8 cellular contexts compared by ENCODE assay signal in the genomic region with DNA sequence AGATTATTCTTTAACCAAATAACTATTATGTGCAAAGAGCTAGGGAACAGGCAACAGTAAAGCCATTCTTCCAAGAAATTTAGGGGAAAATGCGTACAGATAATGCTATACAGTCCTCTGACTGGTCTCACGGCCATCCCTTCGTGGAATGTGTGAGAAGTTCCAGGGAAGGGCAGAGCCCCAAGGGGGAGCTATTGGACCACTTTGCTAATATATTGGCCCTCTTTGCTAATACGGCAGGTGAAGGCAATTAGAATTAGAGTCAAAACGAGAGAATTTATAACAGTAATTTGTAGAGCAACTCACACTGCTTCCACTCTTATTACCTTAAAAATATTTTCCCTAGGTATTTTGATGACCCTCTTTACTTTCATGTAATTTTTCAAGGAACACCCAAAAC.
A peak's percentile ranks its signal among the peaks of the same experiment; 100 is the strongest.
DNase-seq lines count a peak whose midpoint lies in the region; ATAC-seq, FAIRE-seq and TF ChIP-seq lines count a peak whose summit lies in the region.

No MANE protein-coding gene starts in this region.

- H3K27me3 Mint-ChIP-seq in activated CD4-positive, alpha-beta memory T cell treated with anti-CD3 and anti-CD28 coated beads, Interleukin-2, amount 10 ng/mL, durations not matched to agents 7 days and 5 days, result peaks cover 16% of the 10 kb centered on the region

- CTCF ChIA-PET in activated CD4-positive, alpha-beta memory T cell treated with anti-CD3 and anti-CD28 coated beads, Interleukin-2, amount 10 ng/mL, durations not matched to agents 7 days and 5 days (lab: Charles Lee), result interaction anchor here (5.0 kb wide), 1 partner anchor 39 kb away, joined by 23 read pairs; no protein-coding TSS in a partner anchor

- H3K9me3 ChIP-seq in heart right ventricle, result no peaks in the 10 kb centered on the region
- no peaks in the 10 kb centered on the region for H3K9me3 ChIP-seq in aorta (ENCODE audit: control insufficient read depth, low read length)

- no peak overlapping the region for H3K4me3 Mint-ChIP-seq in activated CD4-positive, alpha-beta memory T cell treated with anti-CD3 and anti-CD28 coated beads, Interleukin-2, amount 10 ng/mL, durations not matched to agents 7 days and 5 days

- H3K27ac Mint-ChIP-seq in activated CD4-positive, alpha-beta memory T cell treated with anti-CD3 and anti-CD28 coated beads, Interleukin-2, amount 10 ng/mL, durations not matched to agents 7 days and 5 days, result no peak overlapping the region

- H3K9me3 Mint-ChIP-seq in activated CD4-positive, alpha-beta memory T cell treated with anti-CD3 and anti-CD28 coated beads, Interleukin-2, amount 10 ng/mL, durations not matched to agents 7 days and 5 days, result no peaks in the 10 kb centered on the region

- peak; percentile 51 for ATAC-seq in HG03103 (IDR thresholded peaks at IDR 0.05; ENCODE audit: low read depth, unreplicated experiment)
- ATAC-seq in heart right ventricle, result peak in 3 of 8 donors; percentile 38 to 61 (median 47)
- ATAC-seq in aorta (ENCODE audit: low FRiP score), result no peak
- no peak for ATAC-seq in GM21529 (IDR thresholded peaks at IDR 0.05; ENCODE audit: unreplicated experiment)

- POLR2A ChIA-PET in activated CD4-positive, alpha-beta memory T cell treated with anti-CD3 and anti-CD28 coated beads, Interleukin-2, amount 10 ng/mL, durations not matched to agents 7 days and 5 days (lab: Charles Lee), result no interaction called here

- DNase-seq in GM06990 (ENCODE audit: extremely low read depth, insufficient read length), result no peak
- DNase-seq in SHP77 treated with DMSO at 0.1 percent for 48 hours (lab: John Stamatoyannopoulos, UW), result peak; percentile 44
- DNase-seq in heart right ventricle, result no peak
- no peak for DNase-seq in GM19239 (ENCODE audit: insufficient read length, low spot score)
- DNase-seq in aorta, result no peak
- DNase-seq in activated CD4-positive, alpha-beta memory T cell treated with anti-CD3 and anti-CD28 coated beads, Interleukin-2, amount 10 ng/mL, durations not matched to agents 7 days and 5 days, result no peak

- H3K27ac ChIP-seq in heart right ventricle (no peak overlapping the region), aorta (ENCODE audit: low read depth in 1 of 2, low read length in 2 of 2) (no peak overlapping the region)

- H3K27me3 ChIP-seq in GM06990 (replicated peaks; ENCODE audit: control insufficient read depth, insufficient read depth, low read length) (no peaks in the 10 kb centered on the region), heart right ventricle (peaks cover 0 to 16% (median 0%) of the 10 kb centered on the region in 7 donors), aorta (ENCODE audit: control insufficient read depth in 1 of 2, insufficient read depth in 2 of 2, low read length in 1 of 2) (no peaks in the 10 kb centered on the region)

- H3K4me1 ChIP-seq in heart right ventricle, result peaks cover 0 to 11% (median 8%) of the 10 kb centered on the region in 9 donors
- H3K4me1 ChIP-seq in aorta (ENCODE audit: control insufficient read depth in 1 of 2, insufficient read depth in 2 of 2, low read length in 2 of 2), result no peaks in the 10 kb centered on the region

- no peaks in the 10 kb centered on the region for H3K36me3 Mint-ChIP-seq in activated CD4-positive, alpha-beta memory T cell treated with anti-CD3 and anti-CD28 coated beads, Interleukin-2, amount 10 ng/mL, durations not matched to agents 7 days and 5 days (ENCODE audit: low read depth)

- H3K36me3 ChIP-seq in GM06990 (ENCODE audit: control insufficient read depth, insufficient read depth, low read length) (no peaks in the 10 kb centered on the region), heart right ventricle (no peaks in the 10 kb centered on the region), aorta (ENCODE audit: control insufficient read depth in 1 of 2, insufficient read depth in 2 of 2, low read length in 1 of 2) (no peaks in the 10 kb centered on the region)

- peak; percentile 68 for TF ChIP-seq CTCF in GM06990 (IDR thresholded peaks at IDR 0.05; ENCODE audit: insufficient read depth, low read length, poor library complexity, severe bottlenecking)
- TF ChIP-seq CTCF in heart right ventricle (IDR thresholded peaks at IDR 0.05), result peak; percentile 10 to 70 (median 55)

- intact Hi-C loops in heart right ventricle (cut with DNase I), result loop anchor here in 9 of 10 donors (5.0 to 10.0 kb wide), 7 partner anchors 420 to 1525 kb away; no protein-coding TSS in a partner anchor
- intact Hi-C loops in aorta (cut with DNase I), result loop anchor here (10.0 kb wide), 2 partner anchors 77 to 1533 kb away; partner anchors contain the start of gene HTR1B (in 1 of the 2)

- WGBS in heart right ventricle, 2 donors, result 38 to 42% methylated on average over 5 of the region's 5 CpGs
- 86 to 87% methylated on average over 5 of the region's 5 CpGs for WGBS in aorta, 2 donors

- H3K4me3 ChIP-seq in GM06990 (replicated peaks; ENCODE audit: low read depth, low read length) (no peak overlapping the region), heart right ventricle (no peak overlapping the region), aorta (ENCODE audit: low read length in 2 of 2) (no peak overlapping the region)

- no peak for FAIRE-seq in GM19239 (lab: Jason Lieb, UNC)

- peaks cover 4% of the 10 kb centered on the region for H3K4me1 Mint-ChIP-seq in activated CD4-positive, alpha-beta memory T cell treated with anti-CD3 and anti-CD28 coated beads, Interleukin-2, amount 10 ng/mL, durations not matched to agents 7 days and 5 days
